ENCODE assay signal across 17 cellular contexts in the genomic region with DNA sequence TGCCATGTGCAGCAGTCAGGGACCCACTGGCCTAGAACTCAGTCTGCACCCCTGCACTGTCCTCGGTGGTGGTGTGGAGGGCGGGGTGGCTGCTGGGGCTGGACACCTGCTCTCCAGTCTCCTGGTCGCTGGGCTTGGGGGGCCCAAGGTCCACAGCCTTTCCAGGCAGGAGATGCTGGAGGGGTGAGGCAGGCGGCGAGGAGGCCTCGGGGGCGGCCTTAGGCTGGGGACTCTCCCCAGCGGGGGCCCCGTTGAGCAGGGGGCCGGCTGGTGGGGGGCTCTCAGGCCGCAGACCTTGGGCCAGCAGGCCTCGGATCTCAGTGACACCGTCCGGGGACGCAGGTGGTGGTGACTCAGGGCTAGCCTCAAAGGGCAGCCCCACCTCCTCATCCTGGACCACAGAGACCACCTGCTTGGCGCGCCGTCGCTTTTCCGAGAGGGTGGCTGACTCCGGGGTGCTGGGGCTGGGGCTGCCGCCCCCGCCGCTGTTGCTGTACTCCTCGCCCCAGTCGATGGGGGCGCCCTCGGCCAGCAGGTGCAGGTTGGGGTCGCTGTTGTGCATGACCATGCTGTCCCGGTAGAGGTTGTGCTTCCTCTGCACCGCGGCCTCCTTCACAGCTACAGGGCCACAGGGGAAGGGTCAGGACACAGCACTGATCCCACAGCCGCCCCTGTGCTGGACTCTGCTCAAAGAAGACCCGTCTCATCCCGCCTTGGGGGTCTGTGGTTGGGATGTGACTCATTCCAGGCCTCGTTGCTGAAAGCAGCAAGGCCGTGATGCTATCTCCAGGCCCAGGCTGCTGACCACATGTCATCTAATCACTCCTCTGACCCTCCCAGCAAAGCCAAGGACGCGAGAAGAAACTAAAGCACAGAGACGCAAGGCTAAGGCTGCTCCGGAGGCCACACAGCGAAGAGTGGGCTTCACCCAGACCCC. TPM values are rescaled to one million over a fixed set of nuclear protein-coding genes. Genes with fewer than 3 reads are reported as not detected.
DNase-seq lines count a peak whose midpoint lies in the region; ATAC-seq and TF ChIP-seq lines count a peak whose summit lies in the region.
"Had no signal": no experiment of that assay in that cellular context is flagged by ENCODE, and none has a peak within 500 bp of the region (broad histone marks: within the 10 kb centered on the region; RNA-seq: fewer than 3 reads in every experiment).

No MANE protein-coding gene starts in this region.

- H3K4me3 ChIP-seq in adrenal gland (no peak overlapping the region), lower lobe of right lung (no peak overlapping the region), coronary artery (no peak overlapping the region)
- H3K4me3 ChIP-seq: SJSA1 had no signal

- WGBS in adrenal gland, 4 donors: 58 to 68% (median 61%) methylated on average over 6 to 42 of the region's 42 CpGs

- H3K27ac Mint-ChIP-seq in natural killer cell treated with Interleukin-12 subunit alpha and Interleukin-12 subunit beta and Interleukin-15 and Interleukin-18, amount 100 ng/mL, for 72 hours: no peak overlapping the region
- H3K27ac Mint-ChIP-seq in natural killer cell: no peak overlapping the region
- H3K27ac Mint-ChIP-seq: activated naive CD8-positive, alpha-beta T cell; stimulated activated naive CD8-positive, alpha-beta T cell treated with anti-CD3 and anti-CD28 coated beads, Interleukin-15, Interleukin-2, amounts not matched to agents 100 ng/mL and 50 ng/mL, for 24 hours; WTC11 had no signal

- peaks cover 37 to 58% of the 10 kb centered on the region in 2 donors for H3K4me1 ChIP-seq in adrenal gland (replicated peaks in 1 of 2)
- H3K4me1 ChIP-seq in lower lobe of right lung: no peaks in the 10 kb centered on the region

- no peaks in the 10 kb centered on the region for H3K4me1 Mint-ChIP-seq in natural killer cell treated with Interleukin-12 subunit alpha and Interleukin-12 subunit beta and Interleukin-15 and Interleukin-18, amount 100 ng/mL, for 72 hours (ENCODE audit: low read depth in 2 of 2)
- no peaks in the 10 kb centered on the region for H3K4me1 Mint-ChIP-seq in natural killer cell

- peak; percentile 59 for DNase-seq in natural killer cell treated with Interleukin-12 subunit alpha and Interleukin-12 subunit beta and Interleukin-15 and Interleukin-18, amount 100 ng/mL, for 72 hours (ENCODE audit: low spot score)
- DNase-seq in natural killer cell (no peak), adrenal gland (peak in 6 of 7 donors; percentile 64 to 79 (median 75)), lower lobe of right lung (no peak), SHP77 treated with DMSO at 0.1 percent for 48 hours (lab: John Stamatoyannopoulos, UW) (no peak), caudate nucleus (lab: John Stamatoyannopoulos, UW) (no peak), SIG-M5 treated with dmso at 0.1 percent for 504 hours (lab: John Stamatoyannopoulos, UW; ENCODE audit: unreplicated experiment) (no peak), coronary artery (ENCODE audit: low spot score) (no peak)
- DNase-seq: ACHN, Karpas-422, NCI-H2029, NCI-H82 had no signal

- no peak overlapping the region for H3K4me3 Mint-ChIP-seq in natural killer cell treated with Interleukin-12 subunit alpha and Interleukin-12 subunit beta and Interleukin-15 and Interleukin-18, amount 100 ng/mL, for 72 hours
- H3K4me3 Mint-ChIP-seq in natural killer cell: no peak overlapping the region
- H3K4me3 Mint-ChIP-seq: activated naive CD8-positive, alpha-beta T cell; neural crest cell; stimulated activated naive CD8-positive, alpha-beta T cell treated with anti-CD3 and anti-CD28 coated beads, Interleukin-15, Interleukin-2, amounts not matched to agents 100 ng/mL and 50 ng/mL, for 24 hours; WTC11 had no signal

- no peak for ATAC-seq in natural killer cell treated with Interleukin-12 subunit alpha and Interleukin-12 subunit beta and Interleukin-15 and Interleukin-18, amount 100 ng/mL, for 72 hours
- no peak for ATAC-seq in natural killer cell
- no peak for ATAC-seq in lower lobe of right lung
- ATAC-seq: WTC11 had no signal

- no peak for TF ChIP-seq POLR2A in adrenal gland (IDR thresholded peaks at IDR 0.05)

- H3K9me3 ChIP-seq in adrenal gland (replicated peaks in 1 of 3) (no peaks in the 10 kb centered on the region), lower lobe of right lung (no peaks in the 10 kb centered on the region)
- H3K9me3 ChIP-seq: SJSA1 had no signal

- H3K9me3 Mint-ChIP-seq in natural killer cell treated with Interleukin-12 subunit alpha and Interleukin-12 subunit beta and Interleukin-15 and Interleukin-18, amount 100 ng/mL, for 72 hours: no peaks in the 10 kb centered on the region
- no peaks in the 10 kb centered on the region for H3K9me3 Mint-ChIP-seq in natural killer cell
- H3K9me3 Mint-ChIP-seq: neural crest cell; stimulated activated naive CD8-positive, alpha-beta T cell treated with anti-CD3 and anti-CD28 coated beads, Interleukin-15, Interleukin-2, amounts not matched to agents 100 ng/mL and 50 ng/mL, for 24 hours; WTC11 had no signal

- no peak for TF ChIP-seq CTCF in natural killer cell (IDR thresholded peaks at IDR 0.05)
- TF ChIP-seq CTCF in adrenal gland (IDR thresholded peaks at IDR 0.05): no peak
- TF ChIP-seq CTCF in lower lobe of right lung (IDR thresholded peaks at IDR 0.05): no peak
- TF ChIP-seq CTCF in coronary artery (IDR thresholded peaks at IDR 0.05): no peak

- no peaks in the 10 kb centered on the region for H3K27me3 ChIP-seq in adrenal gland
- no peaks in the 10 kb centered on the region for H3K27me3 ChIP-seq in lower lobe of right lung (ENCODE audit: low read depth)
- H3K27me3 ChIP-seq: SJSA1 had no signal

- peak overlapping the region in 4 of 5 donors; percentile 72 to 93 (median 82) for H3K27ac ChIP-seq in adrenal gland
- peak overlapping the region; percentile 24 for H3K27ac ChIP-seq in lower lobe of right lung
- no peak overlapping the region for H3K27ac ChIP-seq in caudate nucleus (ENCODE audit: low read depth, low read length)
- peak overlapping the region in 1 of 2 donors; percentile 78 for H3K27ac ChIP-seq in coronary artery
- H3K27ac ChIP-seq: SJSA1 had no signal

- H3K36me3 Mint-ChIP-seq in natural killer cell treated with Interleukin-12 subunit alpha and Interleukin-12 subunit beta and Interleukin-15 and Interleukin-18, amount 100 ng/mL, for 72 hours: no peaks in the 10 kb centered on the region
- H3K36me3 Mint-ChIP-seq in natural killer cell: no peaks in the 10 kb centered on the region
- H3K36me3 Mint-ChIP-seq: activated naive CD8-positive, alpha-beta T cell had no signal

- H3K36me3 ChIP-seq in adrenal gland (replicated peaks in 1 of 2) (peaks cover 0 to 51% of the 10 kb centered on the region in 2 donors), lower lobe of right lung (peaks cover 95% of the 10 kb centered on the region)

- H3K27me3 Mint-ChIP-seq in natural killer cell treated with Interleukin-12 subunit alpha and Interleukin-12 subunit beta and Interleukin-15 and Interleukin-18, amount 100 ng/mL, for 72 hours: no peaks in the 10 kb centered on the region
- no peaks in the 10 kb centered on the region for H3K27me3 Mint-ChIP-seq in natural killer cell (ENCODE audit: low read depth in 2 of 2)
- H3K27me3 Mint-ChIP-seq: activated naive CD8-positive, alpha-beta T cell; stimulated activated naive CD8-positive, alpha-beta T cell treated with anti-CD3 and anti-CD28 coated beads, Interleukin-15, Interleukin-2, amounts not matched to agents 100 ng/mL and 50 ng/mL, for 24 hours had no signal

- intact Hi-C loops in natural killer cell (cut with micrococcal nuclease): loop anchor here (10.0 kb wide), 1 partner anchor 358 kb away; no protein-coding TSS in a partner anchor
- intact Hi-C loops in adrenal gland (cut with DNase I): loop anchor here (5.0 to 10.0 kb wide), 3 partner anchors 225 to 418 kb away; a partner anchor contains a TSS
- intact Hi-C loops in lower lobe of right lung (cut with DNase I): no loop called here

RNA-seq across cellular contexts. Expression of a gene that starts 55.8 kb away (rescaled TPM):
- 10 to 100 TPM; 17.5 to 34.4 TPM for total RNA-seq in natural killer cell treated with Interleukin-12 subunit alpha and Interleukin-12 subunit beta and Interleukin-15 and Interleukin-18, amount 100 ng/mL, for 72 hours
- 10 to 100 TPM; 17.4 to 24.6 (median 20.7) TPM for total RNA-seq in natural killer cell
- total RNA-seq in adrenal gland: 10 to 100 TPM; 18.3 to 31.0 (median 29.3) TPM
- polyA plus RNA-seq in adrenal gland: 10 to 100 TPM in 2 of 3 donors, 1 to 10 TPM in 1; 6.8 to 74.8 (median 36.8) TPM
- 25.9 TPM for total RNA-seq in lower lobe of right lung

RNA-seq across cellular contexts. Expression of a gene that starts 55.9 kb away (rescaled TPM):
- total RNA-seq in natural killer cell treated with Interleukin-12 subunit alpha and Interleukin-12 subunit beta and Interleukin-15 and Interleukin-18, amount 100 ng/mL, for 72 hours: 1,000 to 10,000 TPM in 1 of 2 donors, 100 to 1,000 TPM in 1; 698 to 1,282 TPM
- total RNA-seq in natural killer cell (100 to 1,000 TPM; 561 to 770 (median 724) TPM), adrenal gland (1,000 to 10,000 TPM in 6 of 8 donors, 100 to 1,000 TPM in 2; 879 to 2,396 (median 1,368) TPM), lower lobe of right lung (1,018 TPM)
- polyA plus RNA-seq in adrenal gland: 1,000 to 10,000 TPM; 1,610 to 4,212 (median 2,925) TPM

Comparison
In these comparisons a context has a peak if more than half of its experiments do, and no peak if none do; other contexts are left out.
1. DNase-seq: peak in natural killer cell treated with Interleukin-12 subunit alpha and Interleukin-12 subunit beta and Interleukin-15 and Interleukin-18, amount 100 ng/mL, for 72 hours (single experiment) and adrenal gland (6 of 7); none in natural killer cell (single experiment), lower lobe of right lung (single experiment), SHP77 treated with DMSO at 0.1 percent for 48 hours (single experiment), caudate nucleus (0 of 61), SIG-M5 treated with dmso at 0.1 percent for 504 hours (single experiment) and coronary artery (single experiment).